In genomic region chr6:140774080-140774505, GRCh38 we compare ENCODE assay signal across 8 cellular contexts.
DNase-seq lines count a peak whose midpoint lies in the region; ATAC-seq, FAIRE-seq and TF ChIP-seq lines count a peak whose summit lies in the region.
"Had no signal": no experiment of that assay in that cellular context is flagged by ENCODE, and none has a peak within 500 bp of the region (broad histone marks: within the 10 kb centered on the region; RNA-seq: fewer than 3 reads in every experiment).

No MANE protein-coding gene starts in this region.

- no peak for FAIRE-seq in bronchial epithelial cell (lab: Jason Lieb, UNC)

- H3K79me2 ChIP-seq in osteoblast (ENCODE audit: insufficient read depth, low read length) = no peaks in the 10 kb centered on the region

- no peak for TF ChIP-seq CTCF in bronchial epithelial cell (IDR thresholded peaks at IDR 0.05; ENCODE audit: insufficient read depth, low read length, severe bottlenecking)
- TF ChIP-seq CTCF in osteoblast (IDR thresholded peaks at IDR 0.05; ENCODE audit: extremely low read depth, low read depth, low read length) = no peak
- TF ChIP-seq CTCF in endodermal cell (conservative IDR thresholded peaks at IDR 0.05) = no peak

- H3K4me1 Mint-ChIP-seq in endodermal cell = no peaks in the 10 kb centered on the region

- H3K27ac Mint-ChIP-seq in endodermal cell = no peak overlapping the region

- no peaks in the 10 kb centered on the region for H4K20me1 ChIP-seq in osteoblast (ENCODE audit: insufficient read depth, low read length)

- H3K27me3 ChIP-seq in bronchial epithelial cell (ENCODE audit: control insufficient read depth, insufficient read depth, low read length) = no peaks in the 10 kb centered on the region
- no peaks in the 10 kb centered on the region for H3K27me3 ChIP-seq in osteoblast (ENCODE audit: insufficient read depth, low read length)
- no peaks in the 10 kb centered on the region for H3K27me3 ChIP-seq in endodermal cell (ENCODE audit: control insufficient read depth, insufficient read depth, low read length, poor library complexity, severe bottlenecking)

- peak overlapping the region; percentile 45 for H2AFZ ChIP-seq in osteoblast (ENCODE audit: low read length)

- peak; percentile 18 to 51 for DNase-seq in Kasumi-1 (lab: John Stamatoyannopoulos, UW)
- DNase-seq in bronchial epithelial cell (ENCODE audit: low read depth) = peak; percentile 89
- peak; percentile 77 for DNase-seq in osteoblast (ENCODE audit: insufficient read length, low spot score, missing footprints)
- no peak for DNase-seq in AML-193 (lab: John Stamatoyannopoulos, UW)
- no peak for DNase-seq in endodermal cell

- H3K4me2 ChIP-seq in osteoblast (ENCODE audit: insufficient read depth, low read length) = peak overlapping the region; percentile 71

- ATAC-seq in GM18508 (IDR thresholded peaks at IDR 0.05; ENCODE audit: insufficient read depth, unreplicated experiment) (peak; percentile 100), GM21825 (IDR thresholded peaks at IDR 0.05; ENCODE audit: unreplicated experiment) (peak; percentile 96)

- 85 to 100% methylated on average over 2 to 3 of the region's 3 CpGs for WGBS in endodermal cell (ENCODE audit: insufficient coverage in 1 of 2, insufficient read length in 1 of 2), 2 experiments

- H3K36me3 Mint-ChIP-seq in endodermal cell (ENCODE audit: low read depth) = no peaks in the 10 kb centered on the region

- H3K4me1 ChIP-seq in osteoblast (ENCODE audit: insufficient read depth, low read length) = peaks cover 16% of the 10 kb centered on the region
- H3K4me1 ChIP-seq in endodermal cell (ENCODE audit: control insufficient read depth, insufficient read depth, low read length) = no peaks in the 10 kb centered on the region

- H3K4me3 ChIP-seq in bronchial epithelial cell (ENCODE audit: low read depth, low read length) (no peak overlapping the region), osteoblast (ENCODE audit: insufficient read depth, low read length) (peak overlapping the region; percentile 21), endodermal cell (ENCODE audit: low read length) (no peak overlapping the region)

- no peak overlapping the region for H3K4me3 Mint-ChIP-seq in endodermal cell

- no peaks in the 10 kb centered on the region for H3K36me3 ChIP-seq in bronchial epithelial cell (ENCODE audit: control insufficient read depth, insufficient read depth, low read length)
- H3K36me3 ChIP-seq in osteoblast (ENCODE audit: insufficient read depth, low read length) = no peaks in the 10 kb centered on the region
- no peaks in the 10 kb centered on the region for H3K36me3 ChIP-seq in endodermal cell (ENCODE audit: control insufficient read depth, insufficient read depth, low read length)

- H3K27ac ChIP-seq in osteoblast (ENCODE audit: low read depth, low read length) (peak overlapping the region; percentile 20), endodermal cell (ENCODE audit: low read depth, low read length) (no peak overlapping the region)
- H3K27ac ChIP-seq: VCaP had no signal

- H3K27me3 Mint-ChIP-seq in endodermal cell (ENCODE audit: insufficient read depth) = no peaks in the 10 kb centered on the region

- H3K9ac ChIP-seq in endodermal cell (ENCODE audit: extremely low read depth, low read length, poor library complexity, severe bottlenecking) = no peak overlapping the region

- H3K9me3 Mint-ChIP-seq in endodermal cell = peaks cover 13% of the 10 kb centered on the region

- H3K9me3 ChIP-seq in osteoblast (ENCODE audit: low read depth, low read length) (no peaks in the 10 kb centered on the region), endodermal cell (ENCODE audit: control insufficient read depth, low read length) (peaks cover 9% of the 10 kb centered on the region)

Comparison
In these comparisons a context has a peak if more than half of its experiments do, and no peak if none do; other contexts are left out.
1. DNase-seq: peak in Kasumi-1 (2 of 2), bronchial epithelial cell (single experiment) and osteoblast (single experiment); none in AML-193 (0 of 2) and endodermal cell (single experiment).